13 cellular contexts compared by ENCODE assay signal in the genomic region with DNA sequence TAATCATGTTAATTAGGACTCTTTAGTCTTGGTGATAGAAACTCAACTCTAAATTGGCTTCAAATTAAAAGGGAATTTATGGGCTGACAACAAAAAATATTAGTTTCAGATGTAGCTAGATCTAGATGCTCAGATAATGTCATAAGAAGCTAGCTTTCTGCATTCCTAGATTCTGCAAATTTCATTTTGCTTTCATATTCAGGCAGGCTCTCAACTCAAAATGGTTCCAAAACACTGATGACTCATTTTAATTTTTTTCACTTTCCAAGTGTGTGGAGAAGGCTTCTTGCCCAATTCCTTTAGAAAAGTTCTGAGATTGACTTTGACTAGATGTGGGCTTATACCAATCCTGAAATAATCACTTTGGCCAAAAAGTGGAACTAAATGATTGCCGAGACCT.
A peak's percentile ranks its signal among the peaks of the same experiment; 100 is the strongest.
DNase-seq lines count a peak whose midpoint lies in the region; ATAC-seq and TF ChIP-seq lines count a peak whose summit lies in the region.
"Had no signal": no experiment of that assay in that cellular context is flagged by ENCODE, and none has a peak within 500 bp of the region (broad histone marks: within the 10 kb centered on the region; RNA-seq: fewer than 3 reads in every experiment).

No MANE protein-coding gene starts in this region.

- TF ChIP-seq CTCF in AG10803 (conservative IDR thresholded peaks at IDR 0.05; ENCODE audit: low read length) (no peak), OCI-LY3 (IDR thresholded peaks at IDR 0.05; ENCODE audit: low read depth, low read length) (no peak), GM10266 (IDR thresholded peaks at IDR 0.05; ENCODE audit: control insufficient read depth, insufficient read depth, low read depth, missing control alignments) (no peak)

- H3K27me3 Mint-ChIP-seq in activated naive CD8-positive, alpha-beta T cell treated with anti-CD3 and anti-CD28 coated beads, Interleukin-2, amount 50 U/mL, for 24 hours = no peaks in the 10 kb centered on the region
- H3K27me3 Mint-ChIP-seq: activated naive CD4-positive, alpha-beta T cell treated with anti-CD3 and anti-CD28 coated beads, Interleukin-2, amount 50 U/mL, for 24 hours; IgD-negative memory B cell; stimulated activated naive B cell treated with anti-CD40 and anti-IgM and Interleukin-4, amounts not matched to agents 10 μg/mL and 1 μg/mL and 100 μg/mL, for 72 hours had no signal

- H3K9me3 Mint-ChIP-seq in activated naive CD8-positive, alpha-beta T cell treated with anti-CD3 and anti-CD28 coated beads, Interleukin-2, amount 50 U/mL, for 24 hours = no peaks in the 10 kb centered on the region
- H3K9me3 Mint-ChIP-seq: activated naive CD4-positive, alpha-beta T cell treated with anti-CD3 and anti-CD28 coated beads, Interleukin-2, amount 50 U/mL, for 24 hours had no signal

- peak; percentile 50 for DNase-seq in AG10803 (ENCODE audit: low read depth)
- no peak for DNase-seq in GM10266 (ENCODE audit: extremely low spot score)
- no peak for DNase-seq in activated naive CD8-positive, alpha-beta T cell treated with anti-CD3 and anti-CD28 coated beads, Interleukin-2, amount 50 U/mL, for 24 hours
- DNase-seq in kidney glomerular epithelial cell (lab: John Stamatoyannopoulos, UW) = no peak
- no peak for DNase-seq in DMS 273 treated with DMSO at 0.1 percent for 48 hours (lab: John Stamatoyannopoulos, UW)
- DNase-seq: BE2C; stimulated activated naive B cell treated with anti-CD40 and anti-IgM and Interleukin-4, amounts not matched to agents 10 μg/mL and 1 μg/mL and 100 μg/mL, for 72 hours had no signal

- 0 out of 2 replicates have a peak, but pooled peaks cover 6% of the 10 kb centered on the region for H3K4me1 ChIP-seq in OCI-LY3 (ENCODE audit: low read length)
- H3K4me1 ChIP-seq: BE2C had no signal

- no peaks in the 10 kb centered on the region for H3K79me2 ChIP-seq in OCI-LY3 (ENCODE audit: low read length)

- no peak overlapping the region for H3K27ac Mint-ChIP-seq in activated naive CD8-positive, alpha-beta T cell treated with anti-CD3 and anti-CD28 coated beads, Interleukin-2, amount 50 U/mL, for 24 hours
- H3K27ac Mint-ChIP-seq: activated naive CD4-positive, alpha-beta T cell treated with anti-CD3 and anti-CD28 coated beads, Interleukin-2, amount 50 U/mL, for 24 hours; IgD-negative memory B cell; stimulated activated naive B cell treated with anti-CD40 and anti-IgM and Interleukin-4, amounts not matched to agents 10 μg/mL and 1 μg/mL and 100 μg/mL, for 72 hours had no signal

- no peak overlapping the region for H2AFZ ChIP-seq in OCI-LY3 (ENCODE audit: low read depth, low read length)

- no peaks in the 10 kb centered on the region for H3K4me1 Mint-ChIP-seq in activated naive CD8-positive, alpha-beta T cell treated with anti-CD3 and anti-CD28 coated beads, Interleukin-2, amount 50 U/mL, for 24 hours
- H3K4me1 Mint-ChIP-seq: activated naive CD4-positive, alpha-beta T cell treated with anti-CD3 and anti-CD28 coated beads, Interleukin-2, amount 50 U/mL, for 24 hours; IgD-negative memory B cell; stimulated activated naive B cell treated with anti-CD40 and anti-IgM and Interleukin-4, amounts not matched to agents 10 μg/mL and 1 μg/mL and 100 μg/mL, for 72 hours had no signal

- no peak overlapping the region for H3K27ac ChIP-seq in OCI-LY3 (ENCODE audit: low read length)
- H3K27ac ChIP-seq: skin epidermis had no signal

- H3K27me3 ChIP-seq in OCI-LY3 (ENCODE audit: low read depth, low read length) = no peaks in the 10 kb centered on the region
- H3K27me3 ChIP-seq: BE2C had no signal

- H3K36me3 Mint-ChIP-seq in activated naive CD8-positive, alpha-beta T cell treated with anti-CD3 and anti-CD28 coated beads, Interleukin-2, amount 50 U/mL, for 24 hours (ENCODE audit: low read depth) = no peaks in the 10 kb centered on the region
- H3K36me3 Mint-ChIP-seq: activated naive CD4-positive, alpha-beta T cell treated with anti-CD3 and anti-CD28 coated beads, Interleukin-2, amount 50 U/mL, for 24 hours; IgD-negative memory B cell; stimulated activated naive B cell treated with anti-CD40 and anti-IgM and Interleukin-4, amounts not matched to agents 10 μg/mL and 1 μg/mL and 100 μg/mL, for 72 hours had no signal

- no peaks in the 10 kb centered on the region for H3K9me3 ChIP-seq in OCI-LY3 (ENCODE audit: insufficient read depth, low read length)
- H3K9me3 ChIP-seq: BE2C had no signal

- H3K9ac ChIP-seq in OCI-LY3 (ENCODE audit: low read length) = no peak overlapping the region

- ATAC-seq in GM19372 (IDR thresholded peaks at IDR 0.05; ENCODE audit: low read depth, unreplicated experiment) (peak; percentile 76), HG03045 (IDR thresholded peaks at IDR 0.05; ENCODE audit: unreplicated experiment) (peak; percentile 66)
- no peak for ATAC-seq in activated naive CD8-positive, alpha-beta T cell treated with anti-CD3 and anti-CD28 coated beads, Interleukin-2, amount 50 U/mL, for 24 hours
- ATAC-seq: stimulated activated naive B cell treated with anti-CD40 and anti-IgM and Interleukin-4, amounts not matched to agents 10 μg/mL and 1 μg/mL and 100 μg/mL, for 72 hours had no signal

- H3K4me3 Mint-ChIP-seq in activated naive CD8-positive, alpha-beta T cell treated with anti-CD3 and anti-CD28 coated beads, Interleukin-2, amount 50 U/mL, for 24 hours = no peak overlapping the region
- H3K4me3 Mint-ChIP-seq: activated naive CD4-positive, alpha-beta T cell treated with anti-CD3 and anti-CD28 coated beads, Interleukin-2, amount 50 U/mL, for 24 hours; stimulated activated naive B cell treated with anti-CD40 and anti-IgM and Interleukin-4, amounts not matched to agents 10 μg/mL and 1 μg/mL and 100 μg/mL, for 72 hours had no signal

- peak overlapping the region; percentile 24 for H3K4me2 ChIP-seq in OCI-LY3 (ENCODE audit: low read length)

- H3K4me3 ChIP-seq in AG10803 (ENCODE audit: low read length) (peak overlapping the region; percentile 1; the same call in 1 of the 2 replicates), OCI-LY3 (ENCODE audit: low read length) (no peak overlapping the region)
- H3K4me3 ChIP-seq: skin epidermis had no signal

- no peaks in the 10 kb centered on the region for H3K36me3 ChIP-seq in OCI-LY3 (replicated peaks; ENCODE audit: low read depth, low read length)
- H3K36me3 ChIP-seq: BE2C had no signal

- no peaks in the 10 kb centered on the region for H4K20me1 ChIP-seq in OCI-LY3 (ENCODE audit: insufficient read depth, low read length)
